ENCODE assay signal across 26 cellular contexts in the genomic region with DNA sequence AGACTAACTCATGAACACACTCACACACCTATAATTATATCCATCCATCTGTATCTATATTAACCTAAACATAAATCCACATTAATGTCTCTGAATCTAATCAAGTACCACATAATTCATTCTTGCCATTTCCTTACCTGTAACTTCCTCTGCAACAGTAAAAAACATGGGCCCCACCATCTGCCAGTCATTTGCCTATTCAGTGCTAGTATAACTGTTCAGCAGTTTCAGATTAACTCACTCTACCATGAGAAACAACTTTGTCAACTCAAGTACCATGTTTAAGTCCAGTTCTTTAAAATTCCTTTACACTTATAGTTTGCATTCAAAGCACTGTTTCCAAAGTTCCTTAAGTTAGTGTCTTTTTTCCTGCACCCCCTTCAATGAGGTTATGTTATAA.
A peak's percentile ranks its signal among the peaks of the same experiment; 100 is the strongest.
DNase-seq lines count a peak whose midpoint lies in the region; ATAC-seq and TF ChIP-seq lines count a peak whose summit lies in the region.
"Had no signal": no experiment of that assay in that cellular context is flagged by ENCODE, and none has a peak within 500 bp of the region (broad histone marks: within the 10 kb centered on the region; RNA-seq: fewer than 3 reads in every experiment).

No MANE protein-coding gene starts in this region.

- CTCF ChIA-PET in OCI-LY7 (lab: Charles Lee; ENCODE audit: unreplicated experiment), result no interaction called here

- intact Hi-C loops in OCI-LY7 (cut with micrococcal nuclease; ENCODE audit: unreplicated experiment), result no loop called here
- intact Hi-C loops in left ventricle myocardium superior (cut with micrococcal nuclease), result no loop called here

- no peak overlapping the region for H3K4me3 ChIP-seq in OCI-LY7 (ENCODE audit: low read depth, low read length, poor library complexity, severe bottlenecking)
- H3K4me3 ChIP-seq: GM23338, Peyer's patch had no signal

- no peaks in the 10 kb centered on the region for H3K9me3 ChIP-seq in OCI-LY7 (ENCODE audit: low read length)
- H3K9me3 ChIP-seq: Peyer's patch had no signal

- no peak for TF ChIP-seq CTCF in OCI-LY7 (conservative IDR thresholded peaks at IDR 0.05; ENCODE audit: low read length)

- BruUV-seq in OCI-LY7 (replicated peaks; lab: Mats Ljungman, UMichigan), result no TSS peak

- H3K9me2 ChIP-seq in OCI-LY7 (ENCODE audit: insufficient read depth, low read length), result no peaks in the 10 kb centered on the region

- H3K79me2 ChIP-seq in OCI-LY7 (ENCODE audit: insufficient read depth, low read depth, low read length), result no peaks in the 10 kb centered on the region

- no peaks in the 10 kb centered on the region for H3K36me3 ChIP-seq in OCI-LY7 (ENCODE audit: insufficient read depth, low read length)
- H3K36me3 ChIP-seq: Peyer's patch had no signal

- no peak overlapping the region for H2AFZ ChIP-seq in OCI-LY7 (ENCODE audit: low read length)
- H2AFZ ChIP-seq: GM23338 had no signal

- H3K4me1 ChIP-seq in OCI-LY7 (ENCODE audit: insufficient read depth, low read length, poor library complexity, severe bottlenecking), result no peaks in the 10 kb centered on the region
- H3K4me1 ChIP-seq: Peyer's patch had no signal

- H4K20me1 ChIP-seq in OCI-LY7 (ENCODE audit: insufficient read depth, low read length), result no peaks in the 10 kb centered on the region

- no peak overlapping the region for H3K4me2 ChIP-seq in OCI-LY7 (ENCODE audit: low read length)
- H3K4me2 ChIP-seq: GM23338 had no signal

- DNase-seq in DMS 273 (lab: John Stamatoyannopoulos, UW; ENCODE audit: unreplicated experiment), result peak; percentile 6
- DNase-seq in DMS 273 treated with DMSO at 0.1 percent for 48 hours (lab: John Stamatoyannopoulos, UW), result no peak
- peak; percentile 73 for DNase-seq in NCI-H1417 treated with DMSO at 0.1 percent for 48 hours (lab: John Stamatoyannopoulos, UW)
- DNase-seq in OCI-LY7 (ENCODE audit: low spot score), result peak; percentile 0
- no peak for DNase-seq in left ventricle myocardium superior
- DNase-seq: DMS53, H9, IMR-90, KG1, MM.1S, NCI-H1048, NCI-H1436, NCI-H187, NCI-H2081 treated with DMSO at 0.1 percent for 48 hours, NCI-H2171, NCI-H345, NCI-H510A treated with DMSO at 0.1 percent for 48 hours, NCI-H748 treated with DMSO at 0.1 percent for 48 hours, OCI-M1, Peyer's patch, SHP77 treated with DMSO at 0.1 percent for 48 hours, T-helper 1 cell had no signal

- H3K27ac ChIP-seq in OCI-LY7 (ENCODE audit: low read depth, low read length, poor library complexity, severe bottlenecking), result no peak overlapping the region
- H3K27ac ChIP-seq: 22Rv1, Peyer's patch had no signal

- ATAC-seq in left ventricle myocardium superior (no peak), GM21717 (IDR thresholded peaks at IDR 0.05; ENCODE audit: unreplicated experiment) (no peak), HG03432 (IDR thresholded peaks at IDR 0.05; ENCODE audit: unreplicated experiment) (no peak)
- ATAC-seq: GM23338 had no signal

- POLR2A ChIA-PET in OCI-LY7 (lab: Charles Lee), result interaction anchor here (0.7 to 2.3 kb wide), 5 partner anchors 10 to 852 kb away, joined by 3 to 7 read pairs (median 4); no protein-coding TSS in a partner anchor

Comparison
In these comparisons a context has a peak if more than half of its experiments do, and no peak if none do; other contexts are left out.
1. DNase-seq: peak in DMS 273 (single experiment), NCI-H1417 treated with DMSO at 0.1 percent for 48 hours (single experiment) and OCI-LY7 (single experiment); none in DMS 273 treated with DMSO at 0.1 percent for 48 hours (single experiment) and left ventricle myocardium superior (single experiment).